Comparison of ENCODE assay signal across 18 cellular contexts in genomic region chr6:1622851-1623768, GRCh38. TPM values are rescaled to one million over a fixed set of nuclear protein-coding genes. Genes with fewer than 3 reads are reported as not detected.
DNase-seq lines count a peak whose midpoint lies in the region; ATAC-seq and TF ChIP-seq lines count a peak whose summit lies in the region.
"Had no signal": no experiment of that assay in that cellular context is flagged by ENCODE, and none has a peak within 500 bp of the region (broad histone marks: within the 10 kb centered on the region; RNA-seq: fewer than 3 reads in every experiment).

No MANE protein-coding gene starts in this region.

- DNase-seq in activated CD4-positive, alpha-beta memory T cell treated with anti-CD3 and anti-CD28 coated beads, Interleukin-2, amount 10 ng/mL, durations not matched to agents 7 days and 5 days = no peak
- no peak for DNase-seq in activated CD4-positive, alpha-beta memory T cell treated with anti-CD3 and anti-CD28 coated beads for 36 hours
- DNase-seq in activated B cell treated with CpG ODN at 0.5 μM for 24 hours (no peak), left kidney (ENCODE audit: low read depth, low spot score) (peak; percentile 71), foreskin keratinocyte (no peak), NCI-H510A treated with DMSO at 0.1 percent for 48 hours (lab: John Stamatoyannopoulos, UW) (no peak), amygdala (lab: John Stamatoyannopoulos, UW) (no peak)
- no peak for DNase-seq in stimulated activated effector memory CD8-positive, alpha-beta T cell treated with anti-CD3 and anti-CD28 coated beads, Interleukin-12 subunit alpha, Interleukin-12 subunit beta, amount 100 ng/mL, for 72 hours (ENCODE audit: low spot score in 2 of 2)
- DNase-seq: amniotic stem cell; COR-L47; foreskin melanocyte; MG63; NK-92 treated with Interleukin-12 subunit alpha and Interleukin-12 subunit beta, amount 100 ng/mL, for 24 hours; small intestine; transverse colon had no signal

- H3K27me3 Mint-ChIP-seq in activated CD4-positive, alpha-beta memory T cell treated with anti-CD3 and anti-CD28 coated beads, Interleukin-2, amount 10 ng/mL, durations not matched to agents 7 days and 5 days = peaks cover 68% of the 10 kb centered on the region
- peaks cover 52% of the 10 kb centered on the region for H3K27me3 Mint-ChIP-seq in activated CD4-positive, alpha-beta memory T cell treated with anti-CD3 and anti-CD28 coated beads for 36 hours
- H3K27me3 Mint-ChIP-seq in activated B cell treated with CpG ODN at 0.5 μM for 24 hours = peaks cover 62% of the 10 kb centered on the region

- ATAC-seq in activated B cell treated with CpG ODN at 0.5 μM for 24 hours (ENCODE audit: low read depth) (no peak), foreskin keratinocyte (no peak)
- ATAC-seq in stimulated activated effector memory CD8-positive, alpha-beta T cell treated with anti-CD3 and anti-CD28 coated beads, Interleukin-12 subunit alpha, Interleukin-12 subunit beta, amount 100 ng/mL, for 72 hours = no peak

- no peaks in the 10 kb centered on the region for H3K9me3 Mint-ChIP-seq in activated CD4-positive, alpha-beta memory T cell treated with anti-CD3 and anti-CD28 coated beads, Interleukin-2, amount 10 ng/mL, durations not matched to agents 7 days and 5 days
- no peaks in the 10 kb centered on the region for H3K9me3 Mint-ChIP-seq in activated CD4-positive, alpha-beta memory T cell treated with anti-CD3 and anti-CD28 coated beads for 36 hours
- H3K9me3 Mint-ChIP-seq in activated B cell treated with CpG ODN at 0.5 μM for 24 hours = no peaks in the 10 kb centered on the region
- H3K9me3 Mint-ChIP-seq in stimulated activated effector memory CD8-positive, alpha-beta T cell treated with anti-CD3 and anti-CD28 coated beads, Interleukin-12 subunit alpha, Interleukin-12 subunit beta, amount 100 ng/mL, for 72 hours = no peaks in the 10 kb centered on the region

- no peaks in the 10 kb centered on the region for H3K4me1 ChIP-seq in foreskin keratinocyte
- H3K4me1 ChIP-seq: A549 had no signal

- TF ChIP-seq CTCF in activated B cell treated with CpG ODN at 0.5 μM for 24 hours (IDR thresholded peaks at IDR 0.05) = no peak
- no peak for TF ChIP-seq CTCF in foreskin keratinocyte (conservative IDR thresholded peaks at IDR 0.05)

- peak overlapping the region; percentile 30 for H3K4me3 Mint-ChIP-seq in activated CD4-positive, alpha-beta memory T cell treated with anti-CD3 and anti-CD28 coated beads, Interleukin-2, amount 10 ng/mL, durations not matched to agents 7 days and 5 days
- H3K4me3 Mint-ChIP-seq in activated CD4-positive, alpha-beta memory T cell treated with anti-CD3 and anti-CD28 coated beads for 36 hours = no peak overlapping the region
- H3K4me3 Mint-ChIP-seq in activated B cell treated with CpG ODN at 0.5 μM for 24 hours = peak overlapping the region; percentile 48
- H3K4me3 Mint-ChIP-seq in stimulated activated effector memory CD8-positive, alpha-beta T cell treated with anti-CD3 and anti-CD28 coated beads, Interleukin-12 subunit alpha, Interleukin-12 subunit beta, amount 100 ng/mL, for 72 hours = peak overlapping the region; percentile 25

- CTCF ChIA-PET in activated CD4-positive, alpha-beta memory T cell treated with anti-CD3 and anti-CD28 coated beads, Interleukin-2, amount 10 ng/mL, durations not matched to agents 7 days and 5 days (lab: Charles Lee) = interaction anchor here (2.2 kb wide), 1 partner anchor 1011 kb away, joined by 7 read pairs; no protein-coding TSS in a partner anchor
- CTCF ChIA-PET in activated CD4-positive, alpha-beta memory T cell treated with anti-CD3 and anti-CD28 coated beads for 36 hours (lab: Charles Lee) = interaction anchor here (1.0 to 1.3 kb wide), 3 partner anchors 13 to 481 kb away, joined by 3 to 4 read pairs (median 4); no protein-coding TSS in a partner anchor
- CTCF ChIA-PET in activated B cell treated with CpG ODN at 0.5 μM for 24 hours (lab: Charles Lee) = interaction anchor here (1.2 kb wide), 1 partner anchor 9 kb away, joined by 4 read pairs; no protein-coding TSS in a partner anchor

- H3K36me3 Mint-ChIP-seq in activated CD4-positive, alpha-beta memory T cell treated with anti-CD3 and anti-CD28 coated beads, Interleukin-2, amount 10 ng/mL, durations not matched to agents 7 days and 5 days (ENCODE audit: low read depth) = no peaks in the 10 kb centered on the region
- peaks cover 15% of the 10 kb centered on the region for H3K36me3 Mint-ChIP-seq in activated CD4-positive, alpha-beta memory T cell treated with anti-CD3 and anti-CD28 coated beads for 36 hours
- H3K36me3 Mint-ChIP-seq in activated B cell treated with CpG ODN at 0.5 μM for 24 hours (ENCODE audit: low read depth) = peaks cover 8% of the 10 kb centered on the region
- peaks cover 4% of the 10 kb centered on the region for H3K36me3 Mint-ChIP-seq in stimulated activated effector memory CD8-positive, alpha-beta T cell treated with anti-CD3 and anti-CD28 coated beads, Interleukin-12 subunit alpha, Interleukin-12 subunit beta, amount 100 ng/mL, for 72 hours

- POLR2A ChIA-PET in activated CD4-positive, alpha-beta memory T cell treated with anti-CD3 and anti-CD28 coated beads, Interleukin-2, amount 10 ng/mL, durations not matched to agents 7 days and 5 days (lab: Charles Lee) = no interaction called here
- POLR2A ChIA-PET in activated CD4-positive, alpha-beta memory T cell treated with anti-CD3 and anti-CD28 coated beads for 36 hours (lab: Charles Lee) = no interaction called here
- POLR2A ChIA-PET in activated B cell treated with CpG ODN at 0.5 μM for 24 hours (lab: Charles Lee) = interaction anchor here (3.4 kb wide), 1 partner anchor 8 kb away, joined by 12 read pairs; no protein-coding TSS in a partner anchor

- H3K27ac ChIP-seq in foreskin keratinocyte = no peak overlapping the region
- H3K27ac ChIP-seq: A549, SJSA1, transverse colon, VCaP had no signal

- no peak overlapping the region for H3K27ac Mint-ChIP-seq in activated CD4-positive, alpha-beta memory T cell treated with anti-CD3 and anti-CD28 coated beads, Interleukin-2, amount 10 ng/mL, durations not matched to agents 7 days and 5 days
- H3K27ac Mint-ChIP-seq in activated CD4-positive, alpha-beta memory T cell treated with anti-CD3 and anti-CD28 coated beads for 36 hours = no peak overlapping the region
- H3K27ac Mint-ChIP-seq in activated B cell treated with CpG ODN at 0.5 μM for 24 hours = no peak overlapping the region
- H3K27ac Mint-ChIP-seq in stimulated activated effector memory CD8-positive, alpha-beta T cell treated with anti-CD3 and anti-CD28 coated beads, Interleukin-12 subunit alpha, Interleukin-12 subunit beta, amount 100 ng/mL, for 72 hours = no peak overlapping the region

- H3K4me1 Mint-ChIP-seq in activated CD4-positive, alpha-beta memory T cell treated with anti-CD3 and anti-CD28 coated beads, Interleukin-2, amount 10 ng/mL, durations not matched to agents 7 days and 5 days = peaks cover 8% of the 10 kb centered on the region
- H3K4me1 Mint-ChIP-seq in activated CD4-positive, alpha-beta memory T cell treated with anti-CD3 and anti-CD28 coated beads for 36 hours (ENCODE audit: low read depth) = peaks cover 11% of the 10 kb centered on the region
- H3K4me1 Mint-ChIP-seq in activated B cell treated with CpG ODN at 0.5 μM for 24 hours = peaks cover 21% of the 10 kb centered on the region
- peaks cover 10% of the 10 kb centered on the region for H3K4me1 Mint-ChIP-seq in stimulated activated effector memory CD8-positive, alpha-beta T cell treated with anti-CD3 and anti-CD28 coated beads, Interleukin-12 subunit alpha, Interleukin-12 subunit beta, amount 100 ng/mL, for 72 hours

- intact Hi-C loops in activated CD4-positive, alpha-beta memory T cell treated with anti-CD3 and anti-CD28 coated beads for 36 hours (cut with micrococcal nuclease) = no loop called here
- intact Hi-C loops in activated B cell treated with CpG ODN at 0.5 μM for 24 hours (cut with micrococcal nuclease) = loop anchor here (10.0 kb wide), 2 partner anchors 402 to 1612 kb away; no protein-coding TSS in a partner anchor

- H3K27me3 ChIP-seq in foreskin keratinocyte = peaks cover 20% of the 10 kb centered on the region
- H3K27me3 ChIP-seq: MG63, SJSA1 had no signal

RNA-seq across cellular contexts. Expression of gene FOXC1, which starts 13.4 kb away (rescaled TPM):
- total RNA-seq in activated CD4-positive, alpha-beta memory T cell treated with anti-CD3 and anti-CD28 coated beads, Interleukin-2, amount 10 ng/mL, durations not matched to agents 7 days and 5 days = under 1 TPM in 1 of 2 experiments, not detected in 1; 0.08 TPM
- total RNA-seq in activated CD4-positive, alpha-beta memory T cell treated with anti-CD3 and anti-CD28 coated beads for 36 hours = under 1 TPM; 0.05 to 0.07 TPM
- total RNA-seq in activated B cell treated with CpG ODN at 0.5 μM for 24 hours (1.00 and 1.1 TPM in 2 replicates), foreskin keratinocyte (3.5 and 5.0 TPM in 2 replicates)
- polyA plus RNA-seq in foreskin keratinocyte = 1.7 and 3.0 TPM in 2 replicates
